In genomic region chr14:73712071-73712506, GRCh38 we compare ENCODE assay signal across 8 cellular contexts. TPM values are rescaled to one million over a fixed set of nuclear protein-coding genes. Genes with fewer than 3 reads are reported as not detected.
DNase-seq lines count a peak whose midpoint lies in the region; ATAC-seq and TF ChIP-seq lines count a peak whose summit lies in the region.

No MANE protein-coding gene starts in this region.

- peak overlapping the region; percentile 58 for H3K27ac ChIP-seq in OCI-LY7 (ENCODE audit: low read depth, low read length, poor library complexity, severe bottlenecking)

- H3K9me2 ChIP-seq in OCI-LY7 (ENCODE audit: insufficient read depth, low read length), result no peaks in the 10 kb centered on the region

- H3K36me3 Mint-ChIP-seq in Calu3 (ENCODE audit: insufficient read depth, unreplicated experiment), result peaks cover 35% of the 10 kb centered on the region
- peaks cover 14% of the 10 kb centered on the region for H3K36me3 Mint-ChIP-seq in osteocyte (ENCODE audit: unreplicated experiment)

- H3K36me3 ChIP-seq in OCI-LY7 (ENCODE audit: insufficient read depth, low read length), result peaks cover 20% of the 10 kb centered on the region
- no peaks in the 10 kb centered on the region for H3K36me3 ChIP-seq in endocrine pancreas (ENCODE audit: control insufficient read depth, insufficient read depth, low read length)

- peaks cover 18% of the 10 kb centered on the region; the same call in 1 of the 2 replicates for H3K79me2 ChIP-seq in OCI-LY7 (ENCODE audit: insufficient read depth, low read depth, low read length)

- no peak for DNase-seq in Calu3
- peak; percentile 11 for DNase-seq in OCI-LY7 (ENCODE audit: low spot score)
- DNase-seq in osteocyte (ENCODE audit: extremely low spot score, unreplicated experiment), result no peak
- DNase-seq in NOMO-1 treated with DMSO at 0.1 percent for 48 hours (lab: John Stamatoyannopoulos, UW; ENCODE audit: unreplicated experiment), result no peak

- BruUV-seq in Calu3 (replicated peaks; lab: Mats Ljungman, UMichigan), result no TSS peak
- no TSS peak for BruUV-seq in OCI-LY7 (replicated peaks; lab: Mats Ljungman, UMichigan)

- H3K4me1 Mint-ChIP-seq in Calu3 (ENCODE audit: low read depth, unreplicated experiment) (peaks cover 16% of the 10 kb centered on the region), osteocyte (ENCODE audit: unreplicated experiment) (peaks cover 42% of the 10 kb centered on the region)

- H3K4me3 ChIP-seq in OCI-LY7 (ENCODE audit: low read depth, low read length, poor library complexity, severe bottlenecking) (peak overlapping the region; percentile 71), endocrine pancreas (ENCODE audit: control insufficient read depth, insufficient read depth, low read length) (peak overlapping the region; percentile 85)

- no peak for TF ChIP-seq POLR2A in GM18505 (IDR thresholded peaks at IDR 0.05; ENCODE audit: borderline replicate concordance, extremely low read depth, insufficient read depth, insufficient read length)

- H4K20me1 ChIP-seq in OCI-LY7 (ENCODE audit: insufficient read depth, low read length), result no peaks in the 10 kb centered on the region

- H3K9me3 ChIP-seq in OCI-LY7 (ENCODE audit: low read length) (no peaks in the 10 kb centered on the region), endocrine pancreas (ENCODE audit: control insufficient read depth, low read length) (no peaks in the 10 kb centered on the region)

- H3K9me3 Mint-ChIP-seq in Calu3 (ENCODE audit: low read depth, unreplicated experiment), result no peaks in the 10 kb centered on the region
- no peaks in the 10 kb centered on the region for H3K9me3 Mint-ChIP-seq in osteocyte (ENCODE audit: unreplicated experiment)

- H3K27ac Mint-ChIP-seq in Calu3 (ENCODE audit: unreplicated experiment) (peak overlapping the region; percentile 93), osteocyte (ENCODE audit: unreplicated experiment) (peak overlapping the region; percentile 97)

- H2AFZ ChIP-seq in OCI-LY7 (ENCODE audit: low read length), result peak overlapping the region; percentile 7; the same call in 1 of the 2 replicates

- peaks cover 27% of the 10 kb centered on the region for H3K4me1 ChIP-seq in OCI-LY7 (ENCODE audit: insufficient read depth, low read length, poor library complexity, severe bottlenecking)
- H3K4me1 ChIP-seq in endocrine pancreas (ENCODE audit: control insufficient read depth, insufficient read depth, low read length), result peaks cover 5% of the 10 kb centered on the region

- H3K27me3 ChIP-seq in endocrine pancreas (ENCODE audit: control insufficient read depth, insufficient read depth, low read length), result no peaks in the 10 kb centered on the region

- peak overlapping the region; percentile 97 for H3K9ac ChIP-seq in endocrine pancreas (ENCODE audit: control insufficient read depth, insufficient read depth, low read length)

- ATAC-seq in GM18873 (IDR thresholded peaks at IDR 0.05; ENCODE audit: low FRiP score, unreplicated experiment) (no peak), GM18505 (IDR thresholded peaks at IDR 0.05; ENCODE audit: unreplicated experiment) (no peak), HG03095 (IDR thresholded peaks at IDR 0.05; ENCODE audit: unreplicated experiment) (no peak)

- H3K4me3 Mint-ChIP-seq in Calu3 (ENCODE audit: low read depth, unreplicated experiment) (peak overlapping the region; percentile 95), osteocyte (ENCODE audit: unreplicated experiment) (peak overlapping the region; percentile 90)

- intact Hi-C loops in Calu3 (cut with micrococcal nuclease; ENCODE audit: unreplicated experiment), result no loop called here
- intact Hi-C loops in OCI-LY7 (cut with micrococcal nuclease; ENCODE audit: unreplicated experiment), result loop anchor here (2.0 to 10.0 kb wide), 3 partner anchors 67 to 323 kb away; partner anchors contain the start of gene DNAL1

- TF ChIP-seq CTCF in Calu3 (IDR thresholded peaks at IDR 0.05; ENCODE audit: unreplicated experiment) (no peak), OCI-LY7 (conservative IDR thresholded peaks at IDR 0.05; ENCODE audit: low read length) (no peak), osteocyte (IDR thresholded peaks at IDR 0.05) (no peak)

- H3K27me3 Mint-ChIP-seq in Calu3 (ENCODE audit: unreplicated experiment) (no peaks in the 10 kb centered on the region), osteocyte (ENCODE audit: unreplicated experiment) (no peaks in the 10 kb centered on the region)

- POLR2A ChIA-PET in OCI-LY7 (lab: Charles Lee), result interaction anchor here (0.6 to 1.9 kb wide), 5 partner anchors 9 to 553 kb away, joined by 3 to 4 read pairs (median 3); no protein-coding TSS in a partner anchor

- CTCF ChIA-PET in Calu3 (lab: Charles Lee) (interaction anchor here (2.0 kb wide), 1 partner anchor 12 kb away, joined by 4 read pairs; no protein-coding TSS in a partner anchor), OCI-LY7 (lab: Charles Lee; ENCODE audit: unreplicated experiment) (interaction anchor here (0.6 to 1.5 kb wide), 3 partner anchors 17 to 505 kb away, joined by 3 to 4 read pairs (median 3); no protein-coding TSS in a partner anchor)

- peak overlapping the region; percentile 87 for H3K4me2 ChIP-seq in OCI-LY7 (ENCODE audit: low read length)

RNA-seq across cellular contexts. Expression of gene PNMA1, which starts 2.1 kb away (rescaled TPM):
- total RNA-seq in Calu3 (2022) (37.2 and 37.9 TPM in 2 replicates), OCI-LY7 (2022) (14.5 and 14.6 TPM in 2 replicates), osteocyte (81.4 and 81.8 TPM in 2 replicates)
- 5.8 and 6.0 TPM in 2 replicates for total RNA-seq in OCI-LY7 (2014; rRNA removed; shearing (Covaris generic))
